In the genomic region with DNA sequence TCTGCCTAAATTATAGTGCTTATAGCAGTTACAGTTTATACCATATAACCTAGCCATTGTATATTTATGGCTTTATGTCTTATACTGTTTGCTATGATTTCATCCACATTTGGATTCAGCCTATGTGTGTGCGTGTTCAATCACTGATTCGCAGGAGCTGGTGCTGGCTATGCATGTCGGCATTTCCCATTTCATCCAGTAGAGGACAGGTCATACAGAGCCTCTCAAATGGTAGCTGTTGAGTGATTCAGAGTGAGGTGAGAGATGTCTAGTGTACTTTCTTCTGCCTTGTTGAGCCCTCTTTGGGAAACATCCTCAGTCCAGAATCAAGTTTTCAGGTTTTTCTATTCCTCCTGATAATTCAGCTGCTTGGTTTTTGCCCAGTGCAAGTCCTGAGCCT, we compare ENCODE assay signal across 11 cellular contexts.
DNase-seq lines count a peak whose midpoint lies in the region; ATAC-seq, FAIRE-seq and TF ChIP-seq lines count a peak whose summit lies in the region.
"Had no signal": no experiment of that assay in that cellular context is flagged by ENCODE, and none has a peak within 500 bp of the region (broad histone marks: within the 10 kb centered on the region; RNA-seq: fewer than 3 reads in every experiment).

No MANE protein-coding gene starts in this region.

- no peak for TF ChIP-seq POLR2A in H1 (IDR thresholded peaks at IDR 0.05; ENCODE audit: control extremely low read depth in 1 of 2, low read depth in 2 of 2, low read length in 2 of 2)

- WGBS in H1 (ENCODE audit: extremely low coverage in 1 of 2, insufficient coverage in 1 of 2, insufficient read length in 1 of 2, insufficient replicate concordance in 2 of 2, low coverage in 1 of 2, low lambda C conversion rate in 2 of 2, missing lambda C conversion rate in 1 of 2), 2 experiments = 93% methylated on average over 3 of the region's 3 CpGs; no CpG with 5 or more reads in 1 of the 2 experiments

- no peaks in the 10 kb centered on the region for H3K27me3 ChIP-seq in H1 (replicated peaks in 1 of 4; ENCODE audit: control insufficient read depth in 3 of 4, extremely low read depth in 1 of 4, insufficient read depth in 3 of 4, low read length in 3 of 4)

- no peak overlapping the region for H2BK15ac ChIP-seq in H1 (ENCODE audit: low read length)

- no peaks in the 10 kb centered on the region for H3K23me2 ChIP-seq in H1 (ENCODE audit: low read depth, low read length)

- no peaks in the 10 kb centered on the region for H3K4me1 ChIP-seq in H1 (replicated peaks in 1 of 4; ENCODE audit: control insufficient read depth in 3 of 4, insufficient read depth in 4 of 4, low read length in 3 of 4)

- no peaks in the 10 kb centered on the region for H3K9me3 Mint-ChIP-seq in nephron
- H3K9me3 Mint-ChIP-seq: activated naive CD8-positive, alpha-beta T cell treated with anti-CD3 and anti-CD28 coated beads, Interleukin-2, amount 10 ng/mL, durations not matched to agents 7 days and 5 days had no signal

- peak; percentile 45 for FAIRE-seq in H1 (lab: Jason Lieb, UNC)

- H2BK20ac ChIP-seq in H1 (ENCODE audit: low read length) = no peak overlapping the region

- no peaks in the 10 kb centered on the region for H3K9me3 ChIP-seq in H1 (ENCODE audit: insufficient read depth in 2 of 2, low read depth in 1 of 2, low read length in 1 of 2)

- H4K91ac ChIP-seq in H1 (replicated peaks; ENCODE audit: insufficient read length, low read length) = no peak overlapping the region

- H2BK12ac ChIP-seq in H1 (ENCODE audit: low read depth, low read length) = no peak overlapping the region

- H3K27me3 Mint-ChIP-seq in nephron (ENCODE audit: low read depth) = no peaks in the 10 kb centered on the region

- no peaks in the 10 kb centered on the region for H4K20me1 ChIP-seq in H1 (replicated peaks in 1 of 2; ENCODE audit: control insufficient read depth in 1 of 2, insufficient read depth in 2 of 2, low read length in 2 of 2)

- no peak overlapping the region for H3K27ac Mint-ChIP-seq in nephron
- H3K27ac Mint-ChIP-seq: activated naive CD8-positive, alpha-beta T cell treated with anti-CD3 and anti-CD28 coated beads, Interleukin-2, amount 10 ng/mL, durations not matched to agents 7 days and 5 days had no signal

- CTCF ChIA-PET in GM10248 (lab: Yijun Ruan, JAX) (interaction anchor here (0.9 to 10.4 kb wide), 11 partner anchors 11 to 206 kb away, joined by 3 to 258 read pairs (median 4); no protein-coding TSS in a partner anchor), H1 (lab: Charles Lee; ENCODE audit: partially characterized antibody) (interaction anchor here (0.7 to 23.9 kb wide), 32 partner anchors 10 to 366 kb away, joined by 3 to 471 read pairs (median 4); no protein-coding TSS in a partner anchor)

- POLR2A ChIA-PET in GM10248 (lab: Yijun Ruan, JAX) = no interaction called here
- POLR2A ChIA-PET in H1 (lab: Charles Lee; ENCODE audit: partially characterized antibody) = no interaction called here

- no peak overlapping the region for H3K4me2 ChIP-seq in H1 (ENCODE audit: insufficient read depth in 1 of 2, low read depth in 2 of 2, low read length in 2 of 2)

- no peaks in the 10 kb centered on the region for H3K79me2 ChIP-seq in H1 (ENCODE audit: control insufficient read depth in 1 of 2, insufficient read depth in 2 of 2, low read length in 2 of 2)

- no peak overlapping the region for H3K4ac ChIP-seq in H1 (replicated peaks; ENCODE audit: insufficient read length, low read depth, low read length)

- no peak for ATAC-seq in HG02588 (IDR thresholded peaks at IDR 0.05; ENCODE audit: unreplicated experiment)

- H3K14ac ChIP-seq in H1 (ENCODE audit: insufficient read length) = no peak overlapping the region

- H3K36me3 Mint-ChIP-seq in nephron (ENCODE audit: low read depth) = peaks cover 3% of the 10 kb centered on the region
- H3K36me3 Mint-ChIP-seq: activated naive CD8-positive, alpha-beta T cell treated with anti-CD3 and anti-CD28 coated beads, Interleukin-2, amount 10 ng/mL, durations not matched to agents 7 days and 5 days had no signal

- no peak overlapping the region for H3K18ac ChIP-seq in H1 (ENCODE audit: extremely low read depth, low read length)

- no peak overlapping the region for H2BK5ac ChIP-seq in H1 (ENCODE audit: low read depth, low read length)

- no peak overlapping the region for H3K9ac ChIP-seq in H1 (replicated peaks in 1 of 4; ENCODE audit: extremely low read depth in 1 of 4, low read depth in 3 of 4, low read length in 3 of 4)

- H3K23ac ChIP-seq in H1 (ENCODE audit: insufficient read length) = no peak overlapping the region

- no peak overlapping the region for H3K4me3 Mint-ChIP-seq in nephron
- H3K4me3 Mint-ChIP-seq: activated naive CD8-positive, alpha-beta T cell treated with anti-CD3 and anti-CD28 coated beads, Interleukin-2, amount 10 ng/mL, durations not matched to agents 7 days and 5 days had no signal

- H2AK5ac ChIP-seq in H1 (ENCODE audit: low read depth, low read length) = no peak overlapping the region

- H3K36me3 ChIP-seq in H1 (ENCODE audit: control insufficient read depth in 2 of 4, insufficient read depth in 4 of 4, low read length in 3 of 4) = no peaks in the 10 kb centered on the region

- TF ChIP-seq CTCF in GM10248 (IDR thresholded peaks at IDR 0.05; ENCODE audit: control extremely low read depth, extremely low read depth, low read depth, missing control alignments) (peak; percentile 9), H1 (IDR thresholded peaks at IDR 0.05; ENCODE audit: control extremely low read depth in 1 of 3, insufficient read depth in 1 of 3, low read depth in 1 of 3, low read length in 3 of 3) (peak; percentile 21 to 61 (median 34)), nephron (IDR thresholded peaks at IDR 0.05; ENCODE audit: unreplicated experiment in 3 of 3) (peak; percentile 57 to 69 (median 64))

- H2AFZ ChIP-seq in H1 (ENCODE audit: low read length) = no peak overlapping the region

- peak; percentile 50 to 56 for TF ChIP-seq RAD21 in H1 (IDR thresholded peaks at IDR 0.05 in 1 of 2, conservative IDR thresholded peaks at IDR 0.05 in 1 of 2; ENCODE audit: low read depth in 2 of 2, low read length in 2 of 2)

- no peak for TF ChIP-seq EP300 in H1 (IDR thresholded peaks at IDR 0.05; ENCODE audit: borderline replicate concordance in 1 of 2, low read depth in 2 of 2, low read length in 2 of 2)

- peaks cover 13% of the 10 kb centered on the region for H3K4me1 Mint-ChIP-seq in nephron

- DNase-seq in GM10248 (ENCODE audit: extremely low spot score) (no peak), NCI-H146 treated with DMSO at 0.1 percent for 48 hours (lab: John Stamatoyannopoulos, UW; ENCODE audit: unreplicated experiment) (peak; percentile 1), H1 (ENCODE audit: low read depth in 1 of 2, low spot score in 2 of 2) (no peak), 8988T (no peak)
- no peak for DNase-seq in activated CD8-positive, alpha-beta memory T cell treated with anti-CD3 and anti-CD28 coated beads, Interleukin-2, amount 50 U/mL, for 48 hours
- no peak for DNase-seq in effector CD8-positive, alpha-beta T cell (lab: John Stamatoyannopoulos, UW)
- DNase-seq: activated naive CD8-positive, alpha-beta T cell treated with anti-CD3 and anti-CD28 coated beads, Interleukin-2, amount 10 ng/mL, durations not matched to agents 7 days and 5 days; NCI-H1930; retina had no signal

- no peak overlapping the region for H4K5ac ChIP-seq in H1 (ENCODE audit: insufficient read length, low read depth, low read length)

- no peak overlapping the region for H4K8ac ChIP-seq in H1 (ENCODE audit: extremely low read depth, insufficient read depth, low read length)

- no peak overlapping the region for H3K27ac ChIP-seq in H1 (ENCODE audit: low read depth, low read length)

- no peaks in the 10 kb centered on the region for H3K79me1 ChIP-seq in H1 (ENCODE audit: low read depth, low read length)

- no peak overlapping the region for H2BK120ac ChIP-seq in H1 (replicated peaks; ENCODE audit: low read depth, low read length)

- no peak overlapping the region for H3K4me3 ChIP-seq in H1 (ENCODE audit: extremely low read depth in 1 of 4, insufficient read depth in 2 of 4, low read depth in 3 of 4, low read length in 4 of 4)

- no peak overlapping the region for H3K56ac ChIP-seq in H1 (replicated peaks; ENCODE audit: insufficient read length, low read depth, low read length)

TF ChIP-seq in H1, 55 proteins besides CTCF, POLR2A, EP300 and RAD21:
- TF ChIP-seq, protein P1, sequence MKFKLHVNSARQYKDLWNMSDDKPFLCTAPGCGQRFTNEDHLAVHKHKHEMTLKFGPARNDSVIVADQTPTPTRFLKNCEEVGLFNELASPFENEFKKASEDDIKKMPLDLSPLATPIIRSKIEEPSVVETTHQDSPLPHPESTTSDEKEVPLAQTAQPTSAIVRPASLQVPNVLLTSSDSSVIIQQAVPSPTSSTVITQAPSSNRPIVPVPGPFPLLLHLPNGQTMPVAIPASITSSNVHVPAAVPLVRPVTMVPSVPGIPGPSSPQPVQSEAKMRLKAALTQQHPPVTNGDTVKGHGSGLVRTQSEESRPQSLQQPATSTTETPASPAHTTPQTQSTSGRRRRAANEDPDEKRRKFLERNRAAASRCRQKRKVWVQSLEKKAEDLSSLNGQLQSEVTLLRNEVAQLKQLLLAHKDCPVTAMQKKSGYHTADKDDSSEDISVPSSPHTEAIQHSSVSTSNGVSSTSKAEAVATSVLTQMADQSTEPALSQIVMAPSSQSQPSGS (IDR thresholded peaks at IDR 0.05; ENCODE audit: low read length) = no peak
- TF ChIP-seq TCF12 (IDR thresholded peaks at IDR 0.05; ENCODE audit: low read depth, low read length) (no peak), TBP (IDR thresholded peaks at IDR 0.05; ENCODE audit: low read depth, low read length) (no peak), ASH2L (IDR thresholded peaks at IDR 0.05; ENCODE audit: low read length) (no peak), CEBPB (IDR thresholded peaks at IDR 0.05; ENCODE audit: low read depth, low read length) (no peak), POLR2AphosphoS5 (IDR thresholded peaks at IDR 0.05; ENCODE audit: low read depth, low read length) (no peak)
- TF ChIP-seq, protein P2, sequence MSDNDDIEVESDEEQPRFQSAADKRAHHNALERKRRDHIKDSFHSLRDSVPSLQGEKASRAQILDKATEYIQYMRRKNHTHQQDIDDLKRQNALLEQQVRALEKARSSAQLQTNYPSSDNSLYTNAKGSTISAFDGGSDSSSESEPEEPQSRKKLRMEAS (IDR thresholded peaks at IDR 0.05) = no peak

Comparison
In these comparisons a context has a peak if more than half of its experiments do, and no peak if none do; other contexts are left out.
1. CTCF ChIP-seq: peak in every context shown above with its lines; median percentile 64 in nephron; 34 in H1; 9 in GM10248.